In genomic region chr15:29665441-29665985, GRCh38 we compare ENCODE assay signal across 17 cellular contexts.
A peak's percentile ranks its signal among the peaks of the same experiment; 100 is the strongest.
DNase-seq lines count a peak whose midpoint lies in the region; ATAC-seq and TF ChIP-seq lines count a peak whose summit lies in the region.
"Had no signal": no experiment of that assay in that cellular context is flagged by ENCODE, and none has a peak within 500 bp of the region (broad histone marks: within the 10 kb centered on the region; RNA-seq: fewer than 3 reads in every experiment).

No MANE protein-coding gene starts in this region.

- H3K27me3 ChIP-seq in dorsolateral prefrontal cortex: no peaks in the 10 kb centered on the region

- intact Hi-C loops in dorsolateral prefrontal cortex (cut with DNase I): loop anchor here (5.0 to 10.0 kb wide), 4 partner anchors 91 to 397 kb away; a partner anchor contains a TSS

- ATAC-seq in HG03139 (IDR thresholded peaks at IDR 0.05; ENCODE audit: unreplicated experiment): no peak
- ATAC-seq: CD8-positive, alpha-beta T cell; K562 had no signal

- H3K27ac ChIP-seq in dorsolateral prefrontal cortex: peak overlapping the region in 32 of 59 donors; percentile 1 to 70 (median 37)
- H3K27ac ChIP-seq: PC-9 had no signal

- no peak overlapping the region for H3K4me3 ChIP-seq in dorsolateral prefrontal cortex
- H3K4me3 ChIP-seq: K562, PC-9 had no signal

- DNase-seq in EH (ENCODE audit: low read depth): peak; percentile 3
- no peak for DNase-seq in dorsolateral prefrontal cortex
- peak; percentile 41 for DNase-seq in mesenteric fat pad (ENCODE audit: low spot score)
- DNase-seq in T-helper 1 cell: no peak
- DNase-seq in Kasumi-1 (lab: John Stamatoyannopoulos, UW): no peak
- DNase-seq in NCI-H526 treated with DMSO at 0.1 percent for 48 hours (lab: John Stamatoyannopoulos, UW): no peak
- DNase-seq: ACHN; CD8-positive, alpha-beta T cell; DMS79 treated with DMSO at 0.1 percent for 48 hours; NCI-H1417 treated with DMSO at 0.1 percent for 48 hours; NCI-H2029; NCI-H2171; NCI-H446 treated with DMSO at 0.1 percent for 48 hours; NCI-H82; PC-9 had no signal

- no peak for TF ChIP-seq CTCF in dorsolateral prefrontal cortex (IDR thresholded peaks at IDR 0.05 in 54 of 56, conservative IDR thresholded peaks at IDR 0.05 in 2 of 56; ENCODE audit: low read depth in 1 of 56, partially characterized antibody in 56 of 56)

Comparison
In these comparisons a context has a peak if more than half of its experiments do, and no peak if none do; other contexts are left out.
1. DNase-seq: peak in EH (single experiment) and mesenteric fat pad (single experiment); none in dorsolateral prefrontal cortex (0 of 10), T-helper 1 cell (0 of 5), Kasumi-1 (0 of 2) and NCI-H526 treated with DMSO at 0.1 percent for 48 hours (single experiment).